Comparison of ENCODE assay signal across 22 cellular contexts in genomic region chr10:130642926-130643325, GRCh38.
A peak's percentile ranks its signal among the peaks of the same experiment; 100 is the strongest.
DNase-seq lines count a peak whose midpoint lies in the region; ATAC-seq, FAIRE-seq and TF ChIP-seq lines count a peak whose summit lies in the region.
"Had no signal": no experiment of that assay in that cellular context is flagged by ENCODE, and none has a peak within 500 bp of the region (broad histone marks: within the 10 kb centered on the region; RNA-seq: fewer than 3 reads in every experiment).

No MANE protein-coding gene starts in this region.

- H3K27me3 ChIP-seq in IMR-90 (ENCODE audit: control insufficient read depth, insufficient read depth, low read length) (no peaks in the 10 kb centered on the region), mesendoderm (ENCODE audit: insufficient read depth, low read length, poor library complexity) (no peaks in the 10 kb centered on the region), MG63 (no peaks in the 10 kb centered on the region)
- H3K27me3 ChIP-seq: BLaER1 treated with 17β-estradiol and CSF1 and Interleukin-3, amounts not matched to agents 10 nM and 100 nM had no signal

- H3K79me1 ChIP-seq in IMR-90 (ENCODE audit: low read depth in 1 of 2, low read length in 2 of 2) (no peaks in the 10 kb centered on the region), mesendoderm (ENCODE audit: low read length) (no peaks in the 10 kb centered on the region)

- no peak overlapping the region for H3K4me3 ChIP-seq in A549
- no peak overlapping the region for H3K4me3 ChIP-seq in IMR-90 (ENCODE audit: insufficient read depth, low read depth, low read length)
- no peak overlapping the region for H3K4me3 ChIP-seq in mesendoderm (ENCODE audit: low read length)
- no peak overlapping the region for H3K4me3 ChIP-seq in MG63
- H3K4me3 ChIP-seq: BLaER1 treated with 17β-estradiol and CSF1 and Interleukin-3, amounts not matched to agents 10 nM and 100 nM had no signal

- H3K4me1 ChIP-seq in A549 (no peaks in the 10 kb centered on the region), IMR-90 (ENCODE audit: control insufficient read depth, insufficient read depth, low read length) (no peaks in the 10 kb centered on the region), mesendoderm (ENCODE audit: control insufficient read depth, low read depth, low read length) (peaks cover 3% of the 10 kb centered on the region)
- H3K4me1 ChIP-seq: Caco-2 had no signal

- no peak for ATAC-seq in A549
- no peak for ATAC-seq in IMR-90 (ENCODE audit: low read depth)
- ATAC-seq: CD8-positive, alpha-beta T cell had no signal

- dilution Hi-C loops in IMR-90 (cut with HindIII; ENCODE audit: low sequenced_read_pairs, unreplicated experiment) = no loop called here

- no peaks in the 10 kb centered on the region for H3K36me3 ChIP-seq in IMR-90 (ENCODE audit: control insufficient read depth, insufficient read depth, low read length)
- H3K36me3 ChIP-seq in mesendoderm (ENCODE audit: control insufficient read depth, insufficient read depth, low read length) = no peaks in the 10 kb centered on the region
- H3K36me3 ChIP-seq in MG63 = no peaks in the 10 kb centered on the region
- H3K36me3 ChIP-seq: BLaER1 treated with 17β-estradiol and CSF1 and Interleukin-3, amounts not matched to agents 10 nM and 100 nM had no signal

- WGBS in A549 (ENCODE audit: missing lambda C conversion rate) = 11% methylated on average over 4 of the region's 4 CpGs
- no CpG with 5 or more reads among the region's 4 CpGs for WGBS in IMR-90 (ENCODE audit: extremely low coverage in 2 of 2, insufficient read length in 1 of 2), 2 experiments
- WGBS in mesendoderm (ENCODE audit: extremely low coverage, insufficient coverage, low lambda C conversion rate) = no CpG with 5 or more reads among the region's 4 CpGs

- CTCF ChIA-PET in A549 (lab: Yijun Ruan, JAX) = no interaction called here
- CTCF ChIA-PET in IMR-90 (lab: Yijun Ruan, JAX) = no interaction called here

- FAIRE-seq in A549 (lab: Jason Lieb, UNC) = no peak
- FAIRE-seq: A204.1, D721Med, G401.6, GM12891, GM19239 had no signal

- H3K4me2 ChIP-seq in A549 = no peak overlapping the region
- no peak overlapping the region for H3K4me2 ChIP-seq in IMR-90 (ENCODE audit: low read depth, low read length)
- H3K4me2 ChIP-seq in mesendoderm (ENCODE audit: low read length) = no peak overlapping the region

- no peak for TF ChIP-seq POLR2A in A549 (IDR thresholded peaks at IDR 0.05; ENCODE audit: low read length)
- TF ChIP-seq POLR2A in IMR-90 (IDR thresholded peaks at IDR 0.05; ENCODE audit: low read depth, low read length) = no peak

- H3K27ac ChIP-seq in A549 = no peak overlapping the region
- H3K27ac ChIP-seq in IMR-90 (ENCODE audit: insufficient read depth, low read length) = no peak overlapping the region
- no peak overlapping the region for H3K27ac ChIP-seq in mesendoderm (ENCODE audit: low read depth, low read length)
- H3K27ac ChIP-seq: BLaER1 treated with 17β-estradiol and CSF1 and Interleukin-3, amounts not matched to agents 10 nM and 100 nM; C4-2B had no signal

- H2BK15ac ChIP-seq in IMR-90 (ENCODE audit: low read depth, low read length) = no peak overlapping the region
- H2BK15ac ChIP-seq in mesendoderm (replicated peaks; ENCODE audit: low read depth) = no peak overlapping the region

- H3K9ac ChIP-seq in IMR-90 (ENCODE audit: low read depth, low read length) = no peak overlapping the region
- H3K9ac ChIP-seq in mesendoderm (ENCODE audit: low read length) = no peak overlapping the region
- H3K9ac ChIP-seq: BLaER1 treated with 17β-estradiol and CSF1 and Interleukin-3, amounts not matched to agents 10 nM and 100 nM had no signal

- H3K9me3 ChIP-seq in A549 (no peaks in the 10 kb centered on the region), IMR-90 (ENCODE audit: control insufficient read depth, insufficient read depth, low read length) (peaks cover 13% of the 10 kb centered on the region), MG63 (no peaks in the 10 kb centered on the region)

- H4K5ac ChIP-seq in IMR-90 (ENCODE audit: low read depth, low read length) = no peak overlapping the region
- H4K5ac ChIP-seq in mesendoderm (ENCODE audit: low read length) = no peak overlapping the region

- POLR2A ChIA-PET in A549 (lab: Yijun Ruan, JAX) (no interaction called here), IMR-90 (lab: Charles Lee; ENCODE audit: unreplicated experiment) (no interaction called here)

- H3K18ac ChIP-seq in IMR-90 (ENCODE audit: low read depth, low read length) = no peak overlapping the region
- H3K18ac ChIP-seq in mesendoderm (ENCODE audit: low read length) = peak overlapping the region; percentile 30

- H4K8ac ChIP-seq in IMR-90 (ENCODE audit: low read depth in 2 of 2, low read length in 2 of 2) = no peak overlapping the region
- H4K8ac ChIP-seq in mesendoderm (ENCODE audit: low read depth, low read length) = no peak overlapping the region

- DNase-seq in A549 (ENCODE audit: low read depth in 1 of 2, low spot score in 1 of 2) = no peak
- DNase-seq in IMR-90 = no peak
- DNase-seq in mesendoderm = no peak
- no peak for DNase-seq in DMS 273 (lab: John Stamatoyannopoulos, UW; ENCODE audit: unreplicated experiment)
- DNase-seq in MG63 = no peak
- DNase-seq: 8988T; AML-193; Caco-2; Calu3; CD4-positive, alpha-beta T cell; CD8-positive, alpha-beta T cell; DMS 273 treated with DMSO at 0.1 percent for 48 hours; DMS153; DMS79 treated with DMSO at 0.1 percent for 48 hours; GF-D8 had no signal

- no peak overlapping the region for H2BK120ac ChIP-seq in IMR-90 (ENCODE audit: low read depth, low read length)
- H2BK120ac ChIP-seq in mesendoderm (ENCODE audit: low read depth, low read length) = no peak overlapping the region

- H2AK5ac ChIP-seq in IMR-90 (ENCODE audit: low read depth, low read length) (no peak overlapping the region), mesendoderm (ENCODE audit: low read length) (no peak overlapping the region)

- H4K91ac ChIP-seq in IMR-90 (ENCODE audit: insufficient read depth, low read depth, low read length) = no peak overlapping the region

- no peak overlapping the region for H3K14ac ChIP-seq in IMR-90 (replicated peaks; ENCODE audit: low read depth, low read length)

- H3K9me1 ChIP-seq in IMR-90 (ENCODE audit: insufficient read depth, low read length) = no peaks in the 10 kb centered on the region

- H3K79me2 ChIP-seq in mesendoderm (ENCODE audit: control insufficient read depth, insufficient read depth, low read length) = no peaks in the 10 kb centered on the region

- no peak overlapping the region for H2AK9ac ChIP-seq in IMR-90 (replicated peaks; ENCODE audit: low read depth, low read length, poor library complexity)

- no peak overlapping the region for H3K23ac ChIP-seq in IMR-90 (ENCODE audit: low read depth, low read length)
- no peak overlapping the region for H3K23ac ChIP-seq in mesendoderm (ENCODE audit: low read length)

- H3K4ac ChIP-seq in IMR-90 (ENCODE audit: low read depth, low read length) (no peak overlapping the region), mesendoderm (ENCODE audit: low read depth, low read length) (no peak overlapping the region)

- H2BK5ac ChIP-seq in IMR-90 (ENCODE audit: low read depth, low read length, poor library complexity, severe bottlenecking) = no peak overlapping the region
- no peak overlapping the region for H2BK5ac ChIP-seq in mesendoderm (ENCODE audit: low read length)

- H3K56ac ChIP-seq in IMR-90 (ENCODE audit: extremely low read depth, insufficient read depth, low read length) (no peak overlapping the region), mesendoderm (ENCODE audit: low read length) (no peak overlapping the region)

- no peaks in the 10 kb centered on the region for H4K20me1 ChIP-seq in IMR-90 (ENCODE audit: insufficient read depth, low read length)
- H4K20me1 ChIP-seq: BLaER1 treated with 17β-estradiol and CSF1 and Interleukin-3, amounts not matched to agents 10 nM and 100 nM had no signal

- no peak for TF ChIP-seq CTCF in A549 (IDR thresholded peaks at IDR 0.05)
- no peak for TF ChIP-seq CTCF in IMR-90 (conservative IDR thresholded peaks at IDR 0.05; ENCODE audit: low read depth, low read length)

- intact Hi-C loops in IMR-90 (cut with micrococcal nuclease) = no loop called here

- in situ Hi-C loops in IMR-90 (cut with MboI; ENCODE audit: low sequenced_read_pairs) = no loop called here

- TF ChIP-seq EP300 in A549 (IDR thresholded peaks at IDR 0.05) = no peak

- BruUV-seq in IMR-90 (replicated peaks; lab: Mats Ljungman, UMichigan) = no TSS peak

- H2BK20ac ChIP-seq in IMR-90 (ENCODE audit: low read depth, low read length) = no peak overlapping the region

- H2AFZ ChIP-seq in IMR-90 (replicated peaks; ENCODE audit: low read length, poor library complexity) = no peak overlapping the region

- no peak for TF ChIP-seq RAD21 in A549 (conservative IDR thresholded peaks at IDR 0.05 in 1 of 2, IDR thresholded peaks at IDR 0.05 in 1 of 2)
- TF ChIP-seq RAD21 in IMR-90 (IDR thresholded peaks at IDR 0.05; ENCODE audit: low read length) = no peak

TF ChIP-seq in A549, 52 proteins besides CTCF, POLR2A, EP300 and RAD21:
- TF ChIP-seq FOSB (CRISPR knock-in tag; IDR thresholded peaks at IDR 0.05) = no peak
- peak; percentile 18 for TF ChIP-seq MAFK (IDR thresholded peaks at IDR 0.05; ENCODE audit: partially characterized antibody)
- TF ChIP-seq CHD2 (IDR thresholded peaks at IDR 0.05; ENCODE audit: low read length, partially characterized antibody) = no peak
- no peak for TF ChIP-seq E2F6 (IDR thresholded peaks at IDR 0.05; ENCODE audit: borderline replicate concordance, low read depth)
- no peak for TF ChIP-seq FOXS1 (CRISPR knock-in tag; IDR thresholded peaks at IDR 0.05)

TF ChIP-seq in IMR-90, 13 proteins besides CTCF, POLR2A, EP300 and RAD21:
- TF ChIP-seq BHLHE40 (IDR thresholded peaks at IDR 0.05; ENCODE audit: low read depth, low read length) = no peak
- no peak for TF ChIP-seq RFX5 (IDR thresholded peaks at IDR 0.05; ENCODE audit: low read depth, low read length)
- 0 out of 2 replicates have a peak, but pooled peaks have one; percentile 28 for TF ChIP-seq MAFK (IDR thresholded peaks at IDR 0.05; ENCODE audit: low read depth, low read length)
- no peak for TF ChIP-seq FOS (IDR thresholded peaks at IDR 0.05; ENCODE audit: low read depth, low read length)
- no peak for TF ChIP-seq RCOR1 (IDR thresholded peaks at IDR 0.05; ENCODE audit: insufficient replicate concordance, low read length)
- TF ChIP-seq USF2 (IDR thresholded peaks at IDR 0.05; ENCODE audit: low read depth, low read length) = no peak
- TF ChIP-seq CHD1 (IDR thresholded peaks at IDR 0.05; ENCODE audit: low read depth, low read length) = no peak
